ENCODE assay signal across 9 cellular contexts in genomic region chr1:15410884-15411245, GRCh38. TPM values are rescaled to one million over a fixed set of nuclear protein-coding genes. Genes with fewer than 3 reads are reported as not detected.
DNase-seq lines count a peak whose midpoint lies in the region; ATAC-seq and TF ChIP-seq lines count a peak whose summit lies in the region.
"Had no signal": no experiment of that assay in that cellular context is flagged by ENCODE, and none has a peak within 500 bp of the region (broad histone marks: within the 10 kb centered on the region; RNA-seq: fewer than 3 reads in every experiment).

No MANE protein-coding gene starts in this region.

- no peak overlapping the region for H3K27ac ChIP-seq in cardiac muscle cell
- H3K27ac ChIP-seq in lung (ENCODE audit: low read depth in 1 of 2, low read length in 1 of 2): no peak overlapping the region
- H3K27ac ChIP-seq in transverse colon: peak overlapping the region; percentile 84 to 93 (median 88)

- intact Hi-C loops in cardiac septum (cut with DNase I) (loop anchor here (10.0 kb wide), 1 partner anchor 256 kb away; the partner anchor contains the start of gene TMEM51), transverse colon (cut with DNase I; ENCODE audit: low total_unique reads) (no loop called here)

- no peak for TF ChIP-seq EP300 in transverse colon (IDR thresholded peaks at IDR 0.05; ENCODE audit: low read depth)

- H3K9me3 ChIP-seq in cardiac muscle cell (ENCODE audit: low read depth) (no peaks in the 10 kb centered on the region), lung (ENCODE audit: control insufficient read depth in 2 of 2, insufficient read depth in 1 of 2, low read length in 1 of 2) (no peaks in the 10 kb centered on the region), transverse colon (no peaks in the 10 kb centered on the region)

- no peak for DNase-seq in cardiac muscle cell (ENCODE audit: low read depth in 1 of 2, low spot score in 1 of 2)
- no peak for DNase-seq in cardiac septum (ENCODE audit: low spot score)
- DNase-seq in astrocyte of the cerebellum (ENCODE audit: low read depth): no peak
- DNase-seq in lung (ENCODE audit: low spot score): no peak
- DNase-seq in transverse colon: no peak
- no peak for DNase-seq in C1 segment of cervical spinal cord (lab: John Stamatoyannopoulos, UW)
- no peak for DNase-seq in DMS79 treated with DMSO at 0.1 percent for 48 hours (lab: John Stamatoyannopoulos, UW)
- DNase-seq in middle frontal gyrus (ENCODE audit: extremely low spot score, low spot score): no peak
- DNase-seq: SHP77 treated with DMSO at 0.1 percent for 48 hours had no signal

- ATAC-seq in lung (ENCODE audit: insufficient read depth, low FRiP score): no peak

- in situ Hi-C loops in astrocyte of the cerebellum (cut with HindIII; ENCODE audit: low sequenced_read_pairs) (loop anchor here (5.0 kb wide), 1 partner anchor 159 kb away; no protein-coding TSS in a partner anchor), transverse colon (cut with MboI; ENCODE audit: low pct_ligation_motif_present in 1 of 4, low pct_unique_long_range_greater_than_20kb in 1 of 4, low sequenced_read_pairs in 3 of 4) (no loop called here)

- 29 to 45% methylated on average over 11 of the region's 11 CpGs for WGBS in lung, 2 donors
- WGBS in transverse colon (ENCODE audit: low coverage in 1 of 2), 2 donors: 9% methylated on average over 11 of the region's 11 CpGs; no CpG with 5 or more reads in 1 of the 2 donors

- no peak for TF ChIP-seq CTCF in cardiac muscle cell (IDR thresholded peaks at IDR 0.05; ENCODE audit: low read depth, low read length)
- no peak for TF ChIP-seq CTCF in astrocyte of the cerebellum (IDR thresholded peaks at IDR 0.05; ENCODE audit: low read depth, low read length, missing control alignments)
- no peak for TF ChIP-seq CTCF in lung (IDR thresholded peaks at IDR 0.05; ENCODE audit: control extremely low read depth, extremely low read depth)
- no peak for TF ChIP-seq CTCF in transverse colon (IDR thresholded peaks at IDR 0.05)

- TF ChIP-seq POLR2A in transverse colon (IDR thresholded peaks at IDR 0.05): no peak

- no peaks in the 10 kb centered on the region for H3K27me3 ChIP-seq in cardiac muscle cell
- no peaks in the 10 kb centered on the region for H3K27me3 ChIP-seq in lung (ENCODE audit: control insufficient read depth, insufficient read depth)
- H3K27me3 ChIP-seq in transverse colon: no peaks in the 10 kb centered on the region

- H3K36me3 ChIP-seq in cardiac muscle cell: no peaks in the 10 kb centered on the region
- H3K36me3 ChIP-seq in lung (ENCODE audit: control insufficient read depth in 2 of 2, insufficient read depth in 2 of 2, low read length in 2 of 2): no peaks in the 10 kb centered on the region
- no peaks in the 10 kb centered on the region for H3K36me3 ChIP-seq in transverse colon

- H3K4me3 ChIP-seq in cardiac muscle cell (peak overlapping the region; percentile 85), astrocyte of the cerebellum (ENCODE audit: low read depth, low read length) (peak overlapping the region; percentile 87), lung (peak overlapping the region; percentile 79), transverse colon (peak overlapping the region; percentile 83 to 97 (median 92))

- H3K4me1 ChIP-seq in cardiac muscle cell (ENCODE audit: low read depth) (peaks cover 4% of the 10 kb centered on the region), lung (ENCODE audit: control insufficient read depth in 2 of 2, insufficient read depth in 2 of 2, low read length in 2 of 2) (peaks cover 0 to 8% of the 10 kb centered on the region in 2 donors), transverse colon (peaks cover 15 to 55% (median 47%) of the 10 kb centered on the region in 4 donors)

RNA-seq across cellular contexts. Expression of gene EFHD2, which starts 1.2 kb away (rescaled TPM):
- total RNA-seq in cardiac muscle cell (37.9 and 58.2 TPM in 2 replicates), cardiac septum (14.3 TPM), lung (100 to 1,000 TPM in 1 of 2 donors, 10 to 100 TPM in 1; 28.2 to 107 TPM), transverse colon (100 to 1,000 TPM in 3 of 4 donors, 10 to 100 TPM in 1; 88.0 to 188 (median 174) TPM)
- polyA plus RNA-seq in cardiac muscle cell (43.9 and 60.7 TPM in 2 replicates), lung (100 to 1,000 TPM in 1 of 2 donors, 10 to 100 TPM in 1; 73.6 to 175 TPM)

RNA-seq across cellular contexts. Expression of gene CTRC, which starts 27.4 kb away (rescaled TPM):
- 0.95 TPM in 1 of 2 replicates, not detected in the other for total RNA-seq in cardiac muscle cell
- polyA plus RNA-seq in cardiac muscle cell: 0.35 and 0.42 TPM in 2 replicates
- total RNA-seq in cardiac septum: not detected
- 1 to 10 TPM in 1 of 2 donors, not detected in 1; 4.6 TPM for total RNA-seq in lung
- under 1 TPM; 0.48 to 0.81 TPM for polyA plus RNA-seq in lung
- total RNA-seq in transverse colon: under 1 TPM in 1 of 4 donors, not detected in 3; 0.64 TPM

RNA-seq across cellular contexts. Expression of gene CELA2A, which starts 45.7 kb away (rescaled TPM):
- total RNA-seq in cardiac muscle cell (not detected in 2 replicates), cardiac septum (not detected), lung (1 to 10 TPM in 1 of 2 donors, not detected in 1; 1.5 TPM), transverse colon (not detected)
- polyA plus RNA-seq in cardiac muscle cell (0.38 TPM in 1 of 2 replicates, not detected in the other), lung (under 1 TPM; 0.11 to 0.20 TPM)

Comparison
In these comparisons a context has a peak if more than half of its experiments do, and no peak if none do; other contexts are left out.
1. H3K27ac ChIP-seq: peak in transverse colon (4 of 4); none in cardiac muscle cell (single experiment) and lung (0 of 2).
2. Peak in every context shown above with its lines, with median percentiles within 50 percentile points of each other: H3K4me3 ChIP-seq.